In genomic region chr6:138956244-138956924, GRCh38 we compare ENCODE assay signal across 1 cellular context.
A peak's percentile ranks its signal among the peaks of the same experiment; 100 is the strongest.
TF ChIP-seq lines count a peak whose summit lies in the region.

No MANE protein-coding gene starts in this region.

TF ChIP-seq in K562, 482 proteins besides CTCF, POLR2A, EP300 and RAD21:
- no peak for TF ChIP-seq TEAD2 (tag; IDR thresholded peaks at IDR 0.05)
- no peak for TF ChIP-seq BCOR (IDR thresholded peaks at IDR 0.05)
- no peak for TF ChIP-seq U2AF2 (optimal IDR thresholded peaks at IDR 0.05; ENCODE audit: low read depth, low read length)
- no peak for TF ChIP-seq CEBPG (CRISPR knock-in tag; IDR thresholded peaks at IDR 0.05)
- TF ChIP-seq CEBPG (tag; conservative IDR thresholded peaks at IDR 0.05 in 1 of 2, IDR thresholded peaks at IDR 0.05 in 1 of 2), result peak in 1 of 2 experiments; percentile 46; a peak in 2 of 4 replicates
- no peak for TF ChIP-seq CBFA2T3 (IDR thresholded peaks at IDR 0.05)
- no peak for TF ChIP-seq ZNF174 (CRISPR knock-in tag; IDR thresholded peaks at IDR 0.05)
